Comparison of ENCODE assay signal across 1 cellular context in the genomic region with DNA sequence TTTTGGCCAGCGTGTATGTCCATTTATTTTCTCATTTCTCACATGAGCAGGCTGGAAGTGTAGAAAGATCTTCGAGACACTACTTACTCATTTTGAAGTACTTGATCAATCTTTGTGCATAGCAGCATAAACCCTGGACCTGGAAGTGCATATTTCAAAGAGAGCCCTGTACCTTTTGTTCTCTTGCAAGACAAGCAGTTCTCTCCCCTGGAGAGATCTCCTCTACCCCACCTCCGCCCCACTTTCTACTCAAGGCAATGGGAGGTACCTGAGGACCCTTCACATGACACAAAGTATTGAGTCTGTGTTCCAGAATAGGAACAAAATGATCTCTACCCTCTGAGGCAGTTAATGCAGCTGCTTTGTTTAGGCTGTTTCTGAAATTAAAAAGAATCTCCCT.
TF ChIP-seq lines count a peak whose summit lies in the region.

No MANE protein-coding gene starts in this region.

TF ChIP-seq in K562, 482 proteins besides CTCF, POLR2A, EP300 and RAD21:
- TF ChIP-seq SNIP1 (IDR thresholded peaks at IDR 0.05; ENCODE audit: low read depth) (no peak), PHTF2 (CRISPR knock-in tag; IDR thresholded peaks at IDR 0.05) (no peak), RBM25 (IDR thresholded peaks at IDR 0.05; ENCODE audit: low read depth, low read length, severe bottlenecking) (no peak), ZNF408 (CRISPR knock-in tag; IDR thresholded peaks at IDR 0.05; ENCODE audit: low read depth) (no peak), TAF7 (tag; IDR thresholded peaks at IDR 0.05) (no peak), ASH1L (IDR thresholded peaks at IDR 0.05; ENCODE audit: borderline replicate concordance, low read depth, partially characterized antibody) (no peak), ZNF274 (IDR thresholded peaks at IDR 0.05; ENCODE audit: borderline replicate concordance, low read depth, low read length) (no peak), FOXK2 (conservative IDR thresholded peaks at IDR 0.05 in 1 of 2, IDR thresholded peaks at IDR 0.05 in 1 of 2; ENCODE audit: low read depth in 2 of 2) (no peak), ILF3 (IDR thresholded peaks at IDR 0.05; ENCODE audit: borderline replicate concordance) (no peak), ELF2 (CRISPR knock-in tag; IDR thresholded peaks at IDR 0.05) (no peak)
- TF ChIP-seq, protein P1, sequence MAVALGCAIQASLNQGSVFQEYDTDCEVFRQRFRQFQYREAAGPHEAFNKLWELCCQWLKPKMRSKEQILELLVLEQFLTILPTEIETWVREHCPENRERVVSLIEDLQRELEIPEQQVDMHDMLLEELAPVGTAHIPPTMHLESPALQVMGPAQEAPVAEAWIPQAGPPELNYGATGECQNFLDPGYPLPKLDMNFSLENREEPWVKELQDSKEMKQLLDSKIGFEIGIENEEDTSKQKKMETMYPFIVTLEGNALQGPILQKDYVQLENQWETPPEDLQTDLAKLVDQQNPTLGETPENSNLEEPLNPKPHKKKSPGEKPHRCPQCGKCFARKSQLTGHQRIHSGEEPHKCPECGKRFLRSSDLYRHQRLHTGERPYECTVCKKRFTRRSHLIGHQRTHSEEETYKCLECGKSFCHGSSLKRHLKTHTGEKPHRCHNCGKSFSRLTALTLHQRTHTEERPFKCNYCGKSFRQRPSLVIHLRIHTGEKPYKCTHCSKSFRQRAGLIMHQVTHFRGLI (CRISPR knock-in tag; IDR thresholded peaks at IDR 0.05): no peak
- TF ChIP-seq, protein P2, sequence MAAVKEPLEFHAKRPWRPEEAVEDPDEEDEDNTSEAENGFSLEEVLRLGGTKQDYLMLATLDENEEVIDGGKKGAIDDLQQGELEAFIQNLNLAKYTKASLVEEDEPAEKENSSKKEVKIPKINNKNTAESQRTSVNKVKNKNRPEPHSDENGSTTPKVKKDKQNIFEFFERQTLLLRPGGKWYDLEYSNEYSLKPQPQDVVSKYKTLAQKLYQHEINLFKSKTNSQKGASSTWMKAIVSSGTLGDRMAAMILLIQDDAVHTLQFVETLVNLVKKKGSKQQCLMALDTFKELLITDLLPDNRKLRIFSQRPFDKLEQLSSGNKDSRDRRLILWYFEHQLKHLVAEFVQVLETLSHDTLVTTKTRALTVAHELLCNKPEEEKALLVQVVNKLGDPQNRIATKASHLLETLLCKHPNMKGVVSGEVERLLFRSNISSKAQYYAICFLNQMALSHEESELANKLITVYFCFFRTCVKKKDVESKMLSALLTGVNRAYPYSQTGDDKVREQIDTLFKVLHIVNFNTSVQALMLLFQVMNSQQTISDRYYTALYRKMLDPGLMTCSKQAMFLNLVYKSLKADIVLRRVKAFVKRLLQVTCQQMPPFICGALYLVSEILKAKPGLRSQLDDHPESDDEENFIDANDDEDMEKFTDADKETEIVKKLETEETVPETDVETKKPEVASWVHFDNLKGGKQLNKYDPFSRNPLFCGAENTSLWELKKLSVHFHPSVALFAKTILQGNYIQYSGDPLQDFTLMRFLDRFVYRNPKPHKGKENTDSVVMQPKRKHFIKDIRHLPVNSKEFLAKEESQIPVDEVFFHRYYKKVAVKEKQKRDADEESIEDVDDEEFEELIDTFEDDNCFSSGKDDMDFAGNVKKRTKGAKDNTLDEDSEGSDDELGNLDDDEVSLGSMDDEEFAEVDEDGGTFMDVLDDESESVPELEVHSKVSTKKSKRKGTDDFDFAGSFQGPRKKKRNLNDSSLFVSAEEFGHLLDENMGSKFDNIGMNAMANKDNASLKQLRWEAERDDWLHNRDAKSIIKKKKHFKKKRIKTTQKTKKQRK (IDR thresholded peaks at IDR 0.05; ENCODE audit: borderline replicate concordance, low read depth, low read length): no peak
- TF ChIP-seq, protein P3, sequence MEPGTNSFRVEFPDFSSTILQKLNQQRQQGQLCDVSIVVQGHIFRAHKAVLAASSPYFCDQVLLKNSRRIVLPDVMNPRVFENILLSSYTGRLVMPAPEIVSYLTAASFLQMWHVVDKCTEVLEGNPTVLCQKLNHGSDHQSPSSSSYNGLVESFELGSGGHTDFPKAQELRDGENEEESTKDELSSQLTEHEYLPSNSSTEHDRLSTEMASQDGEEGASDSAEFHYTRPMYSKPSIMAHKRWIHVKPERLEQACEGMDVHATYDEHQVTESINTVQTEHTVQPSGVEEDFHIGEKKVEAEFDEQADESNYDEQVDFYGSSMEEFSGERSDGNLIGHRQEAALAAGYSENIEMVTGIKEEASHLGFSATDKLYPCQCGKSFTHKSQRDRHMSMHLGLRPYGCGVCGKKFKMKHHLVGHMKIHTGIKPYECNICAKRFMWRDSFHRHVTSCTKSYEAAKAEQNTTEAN (CRISPR knock-in tag; IDR thresholded peaks at IDR 0.05): no peak
- TF ChIP-seq, protein P4, sequence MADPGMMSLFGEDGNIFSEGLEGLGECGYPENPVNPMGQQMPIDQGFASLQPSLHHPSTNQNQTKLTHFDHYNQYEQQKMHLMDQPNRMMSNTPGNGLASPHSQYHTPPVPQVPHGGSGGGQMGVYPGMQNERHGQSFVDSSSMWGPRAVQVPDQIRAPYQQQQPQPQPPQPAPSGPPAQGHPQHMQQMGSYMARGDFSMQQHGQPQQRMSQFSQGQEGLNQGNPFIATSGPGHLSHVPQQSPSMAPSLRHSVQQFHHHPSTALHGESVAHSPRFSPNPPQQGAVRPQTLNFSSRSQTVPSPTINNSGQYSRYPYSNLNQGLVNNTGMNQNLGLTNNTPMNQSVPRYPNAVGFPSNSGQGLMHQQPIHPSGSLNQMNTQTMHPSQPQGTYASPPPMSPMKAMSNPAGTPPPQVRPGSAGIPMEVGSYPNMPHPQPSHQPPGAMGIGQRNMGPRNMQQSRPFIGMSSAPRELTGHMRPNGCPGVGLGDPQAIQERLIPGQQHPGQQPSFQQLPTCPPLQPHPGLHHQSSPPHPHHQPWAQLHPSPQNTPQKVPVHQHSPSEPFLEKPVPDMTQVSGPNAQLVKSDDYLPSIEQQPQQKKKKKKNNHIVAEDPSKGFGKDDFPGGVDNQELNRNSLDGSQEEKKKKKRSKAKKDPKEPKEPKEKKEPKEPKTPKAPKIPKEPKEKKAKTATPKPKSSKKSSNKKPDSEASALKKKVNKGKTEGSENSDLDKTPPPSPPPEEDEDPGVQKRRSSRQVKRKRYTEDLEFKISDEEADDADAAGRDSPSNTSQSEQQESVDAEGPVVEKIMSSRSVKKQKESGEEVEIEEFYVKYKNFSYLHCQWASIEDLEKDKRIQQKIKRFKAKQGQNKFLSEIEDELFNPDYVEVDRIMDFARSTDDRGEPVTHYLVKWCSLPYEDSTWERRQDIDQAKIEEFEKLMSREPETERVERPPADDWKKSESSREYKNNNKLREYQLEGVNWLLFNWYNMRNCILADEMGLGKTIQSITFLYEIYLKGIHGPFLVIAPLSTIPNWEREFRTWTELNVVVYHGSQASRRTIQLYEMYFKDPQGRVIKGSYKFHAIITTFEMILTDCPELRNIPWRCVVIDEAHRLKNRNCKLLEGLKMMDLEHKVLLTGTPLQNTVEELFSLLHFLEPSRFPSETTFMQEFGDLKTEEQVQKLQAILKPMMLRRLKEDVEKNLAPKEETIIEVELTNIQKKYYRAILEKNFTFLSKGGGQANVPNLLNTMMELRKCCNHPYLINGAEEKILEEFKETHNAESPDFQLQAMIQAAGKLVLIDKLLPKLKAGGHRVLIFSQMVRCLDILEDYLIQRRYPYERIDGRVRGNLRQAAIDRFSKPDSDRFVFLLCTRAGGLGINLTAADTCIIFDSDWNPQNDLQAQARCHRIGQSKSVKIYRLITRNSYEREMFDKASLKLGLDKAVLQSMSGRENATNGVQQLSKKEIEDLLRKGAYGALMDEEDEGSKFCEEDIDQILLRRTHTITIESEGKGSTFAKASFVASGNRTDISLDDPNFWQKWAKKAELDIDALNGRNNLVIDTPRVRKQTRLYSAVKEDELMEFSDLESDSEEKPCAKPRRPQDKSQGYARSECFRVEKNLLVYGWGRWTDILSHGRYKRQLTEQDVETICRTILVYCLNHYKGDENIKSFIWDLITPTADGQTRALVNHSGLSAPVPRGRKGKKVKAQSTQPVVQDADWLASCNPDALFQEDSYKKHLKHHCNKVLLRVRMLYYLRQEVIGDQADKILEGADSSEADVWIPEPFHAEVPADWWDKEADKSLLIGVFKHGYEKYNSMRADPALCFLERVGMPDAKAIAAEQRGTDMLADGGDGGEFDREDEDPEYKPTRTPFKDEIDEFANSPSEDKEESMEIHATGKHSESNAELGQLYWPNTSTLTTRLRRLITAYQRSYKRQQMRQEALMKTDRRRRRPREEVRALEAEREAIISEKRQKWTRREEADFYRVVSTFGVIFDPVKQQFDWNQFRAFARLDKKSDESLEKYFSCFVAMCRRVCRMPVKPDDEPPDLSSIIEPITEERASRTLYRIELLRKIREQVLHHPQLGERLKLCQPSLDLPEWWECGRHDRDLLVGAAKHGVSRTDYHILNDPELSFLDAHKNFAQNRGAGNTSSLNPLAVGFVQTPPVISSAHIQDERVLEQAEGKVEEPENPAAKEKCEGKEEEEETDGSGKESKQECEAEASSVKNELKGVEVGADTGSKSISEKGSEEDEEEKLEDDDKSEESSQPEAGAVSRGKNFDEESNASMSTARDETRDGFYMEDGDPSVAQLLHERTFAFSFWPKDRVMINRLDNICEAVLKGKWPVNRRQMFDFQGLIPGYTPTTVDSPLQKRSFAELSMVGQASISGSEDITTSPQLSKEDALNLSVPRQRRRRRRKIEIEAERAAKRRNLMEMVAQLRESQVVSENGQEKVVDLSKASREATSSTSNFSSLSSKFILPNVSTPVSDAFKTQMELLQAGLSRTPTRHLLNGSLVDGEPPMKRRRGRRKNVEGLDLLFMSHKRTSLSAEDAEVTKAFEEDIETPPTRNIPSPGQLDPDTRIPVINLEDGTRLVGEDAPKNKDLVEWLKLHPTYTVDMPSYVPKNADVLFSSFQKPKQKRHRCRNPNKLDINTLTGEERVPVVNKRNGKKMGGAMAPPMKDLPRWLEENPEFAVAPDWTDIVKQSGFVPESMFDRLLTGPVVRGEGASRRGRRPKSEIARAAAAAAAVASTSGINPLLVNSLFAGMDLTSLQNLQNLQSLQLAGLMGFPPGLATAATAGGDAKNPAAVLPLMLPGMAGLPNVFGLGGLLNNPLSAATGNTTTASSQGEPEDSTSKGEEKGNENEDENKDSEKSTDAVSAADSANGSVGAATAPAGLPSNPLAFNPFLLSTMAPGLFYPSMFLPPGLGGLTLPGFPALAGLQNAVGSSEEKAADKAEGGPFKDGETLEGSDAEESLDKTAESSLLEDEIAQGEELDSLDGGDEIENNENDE (IDR thresholded peaks at IDR 0.05; ENCODE audit: low read depth, low read length): no peak
- TF ChIP-seq, protein P5, sequence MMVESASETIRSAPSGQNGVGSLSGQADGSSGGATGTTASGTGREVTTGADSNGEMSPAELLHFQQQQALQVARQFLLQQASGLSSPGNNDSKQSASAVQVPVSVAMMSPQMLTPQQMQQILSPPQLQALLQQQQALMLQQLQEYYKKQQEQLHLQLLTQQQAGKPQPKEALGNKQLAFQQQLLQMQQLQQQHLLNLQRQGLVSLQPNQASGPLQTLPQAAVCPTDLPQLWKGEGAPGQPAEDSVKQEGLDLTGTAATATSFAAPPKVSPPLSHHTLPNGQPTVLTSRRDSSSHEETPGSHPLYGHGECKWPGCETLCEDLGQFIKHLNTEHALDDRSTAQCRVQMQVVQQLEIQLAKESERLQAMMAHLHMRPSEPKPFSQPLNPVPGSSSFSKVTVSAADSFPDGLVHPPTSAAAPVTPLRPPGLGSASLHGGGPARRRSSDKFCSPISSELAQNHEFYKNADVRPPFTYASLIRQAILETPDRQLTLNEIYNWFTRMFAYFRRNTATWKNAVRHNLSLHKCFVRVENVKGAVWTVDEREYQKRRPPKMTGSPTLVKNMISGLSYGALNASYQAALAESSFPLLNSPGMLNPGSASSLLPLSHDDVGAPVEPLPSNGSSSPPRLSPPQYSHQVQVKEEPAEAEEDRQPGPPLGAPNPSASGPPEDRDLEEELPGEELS (CRISPR knock-in tag; IDR thresholded peaks at IDR 0.05; ENCODE audit: borderline replicate concordance): no peak
- TF ChIP-seq, protein P6, sequence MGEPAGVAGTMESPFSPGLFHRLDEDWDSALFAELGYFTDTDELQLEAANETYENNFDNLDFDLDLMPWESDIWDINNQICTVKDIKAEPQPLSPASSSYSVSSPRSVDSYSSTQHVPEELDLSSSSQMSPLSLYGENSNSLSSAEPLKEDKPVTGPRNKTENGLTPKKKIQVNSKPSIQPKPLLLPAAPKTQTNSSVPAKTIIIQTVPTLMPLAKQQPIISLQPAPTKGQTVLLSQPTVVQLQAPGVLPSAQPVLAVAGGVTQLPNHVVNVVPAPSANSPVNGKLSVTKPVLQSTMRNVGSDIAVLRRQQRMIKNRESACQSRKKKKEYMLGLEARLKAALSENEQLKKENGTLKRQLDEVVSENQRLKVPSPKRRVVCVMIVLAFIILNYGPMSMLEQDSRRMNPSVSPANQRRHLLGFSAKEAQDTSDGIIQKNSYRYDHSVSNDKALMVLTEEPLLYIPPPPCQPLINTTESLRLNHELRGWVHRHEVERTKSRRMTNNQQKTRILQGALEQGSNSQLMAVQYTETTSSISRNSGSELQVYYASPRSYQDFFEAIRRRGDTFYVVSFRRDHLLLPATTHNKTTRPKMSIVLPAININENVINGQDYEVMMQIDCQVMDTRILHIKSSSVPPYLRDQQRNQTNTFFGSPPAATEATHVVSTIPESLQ (CRISPR knock-in tag; IDR thresholded peaks at IDR 0.05): no peak
- TF ChIP-seq, protein P7, sequence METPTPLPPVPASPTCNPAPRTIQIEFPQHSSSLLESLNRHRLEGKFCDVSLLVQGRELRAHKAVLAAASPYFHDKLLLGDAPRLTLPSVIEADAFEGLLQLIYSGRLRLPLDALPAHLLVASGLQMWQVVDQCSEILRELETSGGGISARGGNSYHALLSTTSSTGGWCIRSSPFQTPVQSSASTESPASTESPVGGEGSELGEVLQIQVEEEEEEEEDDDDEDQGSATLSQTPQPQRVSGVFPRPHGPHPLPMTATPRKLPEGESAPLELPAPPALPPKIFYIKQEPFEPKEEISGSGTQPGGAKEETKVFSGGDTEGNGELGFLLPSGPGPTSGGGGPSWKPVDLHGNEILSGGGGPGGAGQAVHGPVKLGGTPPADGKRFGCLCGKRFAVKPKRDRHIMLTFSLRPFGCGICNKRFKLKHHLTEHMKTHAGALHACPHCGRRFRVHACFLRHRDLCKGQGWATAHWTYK (CRISPR knock-in tag; IDR thresholded peaks at IDR 0.05): no peak
- TF ChIP-seq, protein P8, sequence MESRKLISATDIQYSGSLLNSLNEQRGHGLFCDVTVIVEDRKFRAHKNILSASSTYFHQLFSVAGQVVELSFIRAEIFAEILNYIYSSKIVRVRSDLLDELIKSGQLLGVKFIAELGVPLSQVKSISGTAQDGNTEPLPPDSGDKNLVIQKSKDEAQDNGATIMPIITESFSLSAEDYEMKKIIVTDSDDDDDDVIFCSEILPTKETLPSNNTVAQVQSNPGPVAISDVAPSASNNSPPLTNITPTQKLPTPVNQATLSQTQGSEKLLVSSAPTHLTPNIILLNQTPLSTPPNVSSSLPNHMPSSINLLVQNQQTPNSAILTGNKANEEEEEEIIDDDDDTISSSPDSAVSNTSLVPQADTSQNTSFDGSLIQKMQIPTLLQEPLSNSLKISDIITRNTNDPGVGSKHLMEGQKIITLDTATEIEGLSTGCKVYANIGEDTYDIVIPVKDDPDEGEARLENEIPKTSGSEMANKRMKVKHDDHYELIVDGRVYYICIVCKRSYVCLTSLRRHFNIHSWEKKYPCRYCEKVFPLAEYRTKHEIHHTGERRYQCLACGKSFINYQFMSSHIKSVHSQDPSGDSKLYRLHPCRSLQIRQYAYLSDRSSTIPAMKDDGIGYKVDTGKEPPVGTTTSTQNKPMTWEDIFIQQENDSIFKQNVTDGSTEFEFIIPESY (CRISPR knock-in tag; IDR thresholded peaks at IDR 0.05): no peak
TF ChIP-seq in K562: peak in this region for 0.
